23 cellular contexts compared by ENCODE assay signal in the genomic region with DNA sequence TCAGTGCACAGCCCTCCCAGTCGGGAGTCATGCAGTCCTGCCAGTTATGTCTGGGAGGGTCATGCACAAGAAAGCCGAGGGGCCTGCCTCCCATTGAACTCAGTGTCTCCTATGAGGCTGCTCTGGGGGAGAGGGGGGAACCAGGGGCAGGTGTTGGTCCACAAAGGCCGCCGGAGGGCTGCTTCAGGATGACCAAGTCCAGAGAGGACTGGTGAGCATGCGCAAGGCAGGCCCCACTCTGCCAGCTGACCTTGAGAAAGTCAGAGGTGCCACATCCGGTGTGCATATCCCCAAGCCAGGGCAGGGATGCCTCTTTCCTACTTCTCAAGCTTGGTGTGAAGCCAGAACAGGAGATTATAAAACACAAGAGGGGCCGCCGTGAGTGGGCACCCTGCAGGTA. TPM values are rescaled to one million over a fixed set of nuclear protein-coding genes. Genes with fewer than 3 reads are reported as not detected.
"Had no signal": no experiment of that assay in that cellular context is flagged by ENCODE, and none has a peak within 500 bp of the region (broad histone marks: within the 10 kb centered on the region; RNA-seq: fewer than 3 reads in every experiment).

No MANE protein-coding gene starts in this region.

- H3K36me3 Mint-ChIP-seq: activated CD4-positive, alpha-beta memory T cell treated with anti-CD3 and anti-CD28 coated beads for 36 hours; activated naive CD8-positive, alpha-beta T cell had no signal

- ATAC-seq: activated T-cell treated with anti-CD3 and anti-CD28 coated beads, Interleukin-2, amount 50 U/mL, for 4 hours; Panc1; Right ventricle myocardium inferior had no signal

- H3K4me1 ChIP-seq: SJCRH30 had no signal

- H3K27ac ChIP-seq: SJCRH30, VCaP had no signal

- H3K4me3 ChIP-seq: SJCRH30 had no signal

- H3K27ac Mint-ChIP-seq: activated CD4-positive, alpha-beta memory T cell treated with anti-CD3 and anti-CD28 coated beads for 36 hours; activated CD4-positive, alpha-beta T cell treated with anti-CD3 and anti-CD28 coated beads, Interleukin-2, amount 10 ng/mL, durations not matched to agents 7 days and 5 days; activated naive CD4-positive, alpha-beta T cell treated with anti-CD3 and anti-CD28 coated beads for 36 hours; activated naive CD8-positive, alpha-beta T cell had no signal

- H3K4me3 Mint-ChIP-seq: activated CD4-positive, alpha-beta memory T cell treated with anti-CD3 and anti-CD28 coated beads for 36 hours; activated CD4-positive, alpha-beta T cell treated with anti-CD3 and anti-CD28 coated beads, Interleukin-2, amount 10 ng/mL, durations not matched to agents 7 days and 5 days; activated naive CD4-positive, alpha-beta T cell treated with anti-CD3 and anti-CD28 coated beads for 36 hours; activated T-cell treated with anti-CD3 and anti-CD28 coated beads, Interleukin-2, amount 50 U/mL, for 4 hours; central memory CD8-positive, alpha-beta T cell had no signal

- H3K9me3 ChIP-seq: SJCRH30, SK-N-SH had no signal

- H3K36me3 ChIP-seq: SJCRH30 had no signal

- DNase-seq: activated CD4-positive, alpha-beta memory T cell treated with anti-CD3 and anti-CD28 coated beads for 36 hours; activated CD4-positive, alpha-beta T cell treated with anti-CD3 and anti-CD28 coated beads, Interleukin-2, amount 10 ng/mL, durations not matched to agents 7 days and 5 days; activated CD4-positive, CD25-positive, alpha-beta regulatory T cell; activated CD8-positive, alpha-beta memory T cell treated with anti-CD3 and anti-CD28 coated beads for 24 hours; activated effector memory CD4-positive, alpha-beta T cell treated with anti-CD3 and anti-CD28 coated beads, Interleukin-2, amount 50 U/mL, for 16 hours; activated naive CD4-positive, alpha-beta T cell treated with anti-CD3 and anti-CD28 coated beads for 36 hours; activated T-cell treated with anti-CD3 and anti-CD28 coated beads, Interleukin-2, amount 50 U/mL, for 4 hours; NCI-H146; NCI-H1930; NCI-H2171; NCI-H2227 treated with DMSO at 0.1 percent for 48 hours; NCI-H446 treated with DMSO at 0.1 percent for 48 hours; NCI-H524 treated with DMSO at 0.1 percent for 48 hours; NCI-H748 treated with DMSO at 0.1 percent for 48 hours; SJCRH30; SK-N-SH; T-helper 1 cell had no signal

- H3K9me3 Mint-ChIP-seq: activated CD4-positive, alpha-beta memory T cell treated with anti-CD3 and anti-CD28 coated beads for 36 hours; activated CD4-positive, alpha-beta T cell treated with anti-CD3 and anti-CD28 coated beads, Interleukin-2, amount 10 ng/mL, durations not matched to agents 7 days and 5 days; activated naive CD4-positive, alpha-beta T cell treated with anti-CD3 and anti-CD28 coated beads for 36 hours; activated T-cell treated with anti-CD3 and anti-CD28 coated beads, Interleukin-2, amount 50 U/mL, for 4 hours; central memory CD8-positive, alpha-beta T cell had no signal

- H3K9ac ChIP-seq: SK-N-SH had no signal

- H3K4me1 Mint-ChIP-seq: central memory CD8-positive, alpha-beta T cell had no signal

RNA-seq across cellular contexts. Expression of gene SCN4B, which starts 4.4 kb away (rescaled TPM):
- total RNA-seq: activated T-cell treated with anti-CD3 and anti-CD28 coated beads, Interleukin-2, amount 50 U/mL, for 4 hours; SJCRH30 had no signal

RNA-seq across cellular contexts. Expression of gene SCN2B, which starts 28.2 kb away (rescaled TPM):
- total RNA-seq: activated CD4-positive, alpha-beta memory T cell treated with anti-CD3 and anti-CD28 coated beads for 36 hours; activated CD4-positive, alpha-beta T cell treated with anti-CD3 and anti-CD28 coated beads, Interleukin-2, amount 10 ng/mL, durations not matched to agents 7 days and 5 days; activated naive CD4-positive, alpha-beta T cell treated with anti-CD3 and anti-CD28 coated beads for 36 hours; activated T-cell treated with anti-CD3 and anti-CD28 coated beads, Interleukin-2, amount 50 U/mL, for 4 hours; SJCRH30; T-helper 2 cell treated with Interferon-gamma antibody and Interleukin-4, amounts not matched to agents 100 ng/mL and 5 ng/mL, for 36 hours had no signal
